11 cellular contexts compared by ENCODE assay signal in genomic region chr3:140505256-140505655, GRCh38.
DNase-seq lines count a peak whose midpoint lies in the region; ATAC-seq and TF ChIP-seq lines count a peak whose summit lies in the region.
"Had no signal": no experiment of that assay in that cellular context is flagged by ENCODE, and none has a peak within 500 bp of the region (broad histone marks: within the 10 kb centered on the region; RNA-seq: fewer than 3 reads in every experiment).

No MANE protein-coding gene starts in this region.

- peaks cover 9% of the 10 kb centered on the region for H3K27me3 Mint-ChIP-seq in neural crest cell (ENCODE audit: low read depth)
- H3K27me3 Mint-ChIP-seq: activated CD4-positive, alpha-beta memory T cell treated with anti-CD3 and anti-CD28 coated beads, Interleukin-2, amount 10 ng/mL, durations not matched to agents 7 days and 5 days had no signal

- H3K27ac Mint-ChIP-seq in neural crest cell (ENCODE audit: unreplicated experiment): peak overlapping the region; percentile 83
- H3K27ac Mint-ChIP-seq: activated CD4-positive, alpha-beta memory T cell treated with anti-CD3 and anti-CD28 coated beads, Interleukin-2, amount 10 ng/mL, durations not matched to agents 7 days and 5 days had no signal

- DNase-seq in DMS 273 (lab: John Stamatoyannopoulos, UW; ENCODE audit: unreplicated experiment) (peak; percentile 43), DMS 273 treated with DMSO at 0.1 percent for 48 hours (lab: John Stamatoyannopoulos, UW) (no peak), NCI-H69 (lab: John Stamatoyannopoulos, UW) (peak; percentile 59), neural crest cell (ENCODE audit: low read depth, low spot score) (peak; percentile 2), NCI-H446 treated with DMSO at 0.1 percent for 48 hours (lab: John Stamatoyannopoulos, UW) (no peak), superior temporal gyrus (ENCODE audit: extremely low spot score) (no peak)
- DNase-seq: activated CD4-positive, alpha-beta memory T cell treated with anti-CD3 and anti-CD28 coated beads, Interleukin-2, amount 10 ng/mL, durations not matched to agents 7 days and 5 days; hippocampal formation; PC-3 had no signal

- H3K36me3 Mint-ChIP-seq in neural crest cell (ENCODE audit: low read depth): no peaks in the 10 kb centered on the region

- TF ChIP-seq CTCF in neural crest cell (conservative IDR thresholded peaks at IDR 0.05): no peak

- H3K9me3 Mint-ChIP-seq in neural crest cell: no peaks in the 10 kb centered on the region
- H3K9me3 Mint-ChIP-seq: activated CD4-positive, alpha-beta memory T cell treated with anti-CD3 and anti-CD28 coated beads, Interleukin-2, amount 10 ng/mL, durations not matched to agents 7 days and 5 days had no signal

- peak; percentile 75 for ATAC-seq in HG02642 (IDR thresholded peaks at IDR 0.05; ENCODE audit: poor library complexity, unreplicated experiment)
- no peak for ATAC-seq in GM18867 (IDR thresholded peaks at IDR 0.05; ENCODE audit: unreplicated experiment)
- ATAC-seq: PC-3 had no signal

- H3K4me3 Mint-ChIP-seq in neural crest cell: no peak overlapping the region
- H3K4me3 Mint-ChIP-seq: activated CD4-positive, alpha-beta memory T cell treated with anti-CD3 and anti-CD28 coated beads, Interleukin-2, amount 10 ng/mL, durations not matched to agents 7 days and 5 days had no signal

- peaks cover 22% of the 10 kb centered on the region for H3K4me1 Mint-ChIP-seq in neural crest cell
- H3K4me1 Mint-ChIP-seq: activated CD4-positive, alpha-beta memory T cell treated with anti-CD3 and anti-CD28 coated beads, Interleukin-2, amount 10 ng/mL, durations not matched to agents 7 days and 5 days had no signal

Comparison
In these comparisons a context has a peak if more than half of its experiments do, and no peak if none do; other contexts are left out.
1. DNase-seq: peak in DMS 273 (single experiment), NCI-H69 (single experiment) and neural crest cell (single experiment); none in DMS 273 treated with DMSO at 0.1 percent for 48 hours (single experiment), NCI-H446 treated with DMSO at 0.1 percent for 48 hours (single experiment) and superior temporal gyrus (single experiment).